27 cellular contexts compared by ENCODE assay signal in genomic region chr14:95353007-95353406, GRCh38.
"Had no signal": no experiment of that assay in that cellular context is flagged by ENCODE, and none has a peak within 500 bp of the region (broad histone marks: within the 10 kb centered on the region; RNA-seq: fewer than 3 reads in every experiment).

No MANE protein-coding gene starts in this region.

- H3K27ac ChIP-seq: neural progenitor cell, parathyroid adenoma, psoas muscle, right lobe of liver, sigmoid colon, stomach, thoracic aorta, thyroid gland, tibial nerve, upper lobe of left lung, vagina had no signal

- H3K36me3 ChIP-seq: neural progenitor cell, right lobe of liver, sigmoid colon, stomach, thoracic aorta, thyroid gland, tibial nerve, upper lobe of left lung, vagina had no signal

- DNase-seq: natural killer cell; occipital lobe; posterior cingulate gyrus; psoas muscle; right cardiac atrium; sigmoid colon; small intestine; stimulated activated CD4-positive, alpha-beta T cell treated with anti-CD3 and anti-CD28 coated beads, Interleukin-15, amount 100 ng/mL, for 24 hours; stimulated activated CD4-positive, alpha-beta T cell treated with anti-CD3 and anti-CD28 coated beads, Interleukin-2, amount 100 ng/mL, for 24 hours; stimulated activated CD4-positive, alpha-beta T cell treated with anti-CD3 and anti-CD28 coated beads, Interleukin-2, amount 100 ng/mL, for 48 hours; stimulated activated CD4-positive, alpha-beta T cell treated with anti-CD3 and anti-CD28 coated beads, Interleukin-4, amount 100 ng/mL, for 24 hours; stimulated activated naive B cell treated with anti-CD40 and anti-IgM and Interleukin-4, amounts not matched to agents 10 μg/mL and 1 μg/mL and 100 μg/mL, for 72 hours; stimulated activated naive CD4-positive, alpha-beta T cell treated with Interleukin-2 at 50 U/mL for 16 hours; stomach; thyroid gland had no signal

- FAIRE-seq: small intestine, urothelium cell line had no signal

- H3K36me3 Mint-ChIP-seq: natural killer cell; neural progenitor cell; stimulated activated effector memory CD8-positive, alpha-beta T cell treated with anti-CD3 and anti-CD28 coated beads, Interleukin-12 subunit alpha, Interleukin-12 subunit beta, amount 100 ng/mL, for 72 hours had no signal

- H3K9ac ChIP-seq: neural progenitor cell, parathyroid adenoma had no signal

- H3K4me3 ChIP-seq: neural progenitor cell, psoas muscle, right lobe of liver, sigmoid colon, stomach, thoracic aorta, thyroid gland, tibial nerve, upper lobe of left lung, vagina had no signal

- H3K4me2 ChIP-seq: neural progenitor cell had no signal

- H3K4me1 Mint-ChIP-seq: natural killer cell; nephron; neural progenitor cell; stimulated activated effector memory CD8-positive, alpha-beta T cell treated with anti-CD3 and anti-CD28 coated beads, Interleukin-12 subunit alpha, Interleukin-12 subunit beta, amount 100 ng/mL, for 72 hours had no signal

- H3K9me3 Mint-ChIP-seq: stimulated activated naive CD8-positive, alpha-beta T cell treated with anti-CD3 and anti-CD28 coated beads, Interleukin-15, Interleukin-2, amounts not matched to agents 100 ng/mL and 50 ng/mL, for 24 hours had no signal

- H3K4me3 Mint-ChIP-seq: natural killer cell; nephron; neural progenitor cell; stimulated activated effector memory CD8-positive, alpha-beta T cell treated with anti-CD3 and anti-CD28 coated beads, Interleukin-12 subunit alpha, Interleukin-12 subunit beta, amount 100 ng/mL, for 72 hours; stimulated activated naive CD8-positive, alpha-beta T cell treated with anti-CD3 and anti-CD28 coated beads, Interleukin-15, Interleukin-2, amounts not matched to agents 100 ng/mL and 50 ng/mL, for 24 hours had no signal

- H3K27ac Mint-ChIP-seq: natural killer cell; nephron; neural progenitor cell; progenitor cell of endocrine pancreas; stimulated activated effector memory CD8-positive, alpha-beta T cell treated with anti-CD3 and anti-CD28 coated beads, Interleukin-12 subunit alpha, Interleukin-12 subunit beta, amount 100 ng/mL, for 72 hours; stimulated activated naive CD8-positive, alpha-beta T cell treated with anti-CD3 and anti-CD28 coated beads, Interleukin-15, Interleukin-2, amounts not matched to agents 100 ng/mL and 50 ng/mL, for 24 hours had no signal

- H3K4me1 ChIP-seq: neural progenitor cell, parathyroid adenoma, psoas muscle, right lobe of liver, sigmoid colon, stomach, thyroid gland, tibial nerve, upper lobe of left lung, vagina had no signal

- H3K27me3 ChIP-seq: neural progenitor cell, right lobe of liver, sigmoid colon, stomach, thyroid gland, tibial nerve, vagina had no signal

- ATAC-seq: natural killer cell; psoas muscle; right cardiac atrium; right lobe of liver; stimulated activated effector memory CD8-positive, alpha-beta T cell treated with anti-CD3 and anti-CD28 coated beads, Interleukin-12 subunit alpha, Interleukin-12 subunit beta, amount 100 ng/mL, for 72 hours had no signal

- H3K9me3 ChIP-seq: psoas muscle, thyroid gland had no signal

- H3K27me3 Mint-ChIP-seq: progenitor cell of endocrine pancreas; stimulated activated naive B cell treated with anti-CD40 and anti-IgM and Interleukin-4, amounts not matched to agents 10 μg/mL and 1 μg/mL and 100 μg/mL, for 72 hours had no signal
